In the genomic region with DNA sequence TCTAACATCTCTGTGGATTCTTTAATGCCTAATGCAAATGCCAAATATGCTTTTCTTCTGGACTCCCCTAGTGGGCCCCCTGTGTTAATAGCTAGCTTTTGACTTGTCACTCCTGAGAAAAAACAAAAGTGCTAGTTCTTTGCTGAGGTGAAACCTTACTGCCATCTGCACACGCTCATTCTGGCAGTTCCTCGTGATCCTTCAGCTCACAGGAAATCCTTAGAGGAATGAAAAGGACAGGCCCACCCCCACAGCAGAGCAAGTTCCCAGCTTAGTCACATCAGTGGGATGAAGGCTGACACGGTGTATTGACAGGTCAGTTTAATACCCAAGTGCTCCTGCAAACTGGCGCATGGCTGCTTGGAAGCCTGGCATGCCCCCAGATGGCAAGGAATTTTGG, we compare ENCODE assay signal across 1 cellular context.
TF ChIP-seq lines count a peak whose summit lies in the region.

No MANE protein-coding gene starts in this region.

TF ChIP-seq in IMR-90, 13 proteins besides CTCF, POLR2A, EP300 and RAD21:
- no peak for TF ChIP-seq NFE2L2 (IDR thresholded peaks at IDR 0.05; ENCODE audit: low read depth, low read length)
- TF ChIP-seq CHD1 (IDR thresholded peaks at IDR 0.05; ENCODE audit: low read depth, low read length) = no peak
- no peak for TF ChIP-seq MAZ (IDR thresholded peaks at IDR 0.05; ENCODE audit: borderline replicate concordance, low read depth, low read length)
- no peak for TF ChIP-seq FOS (IDR thresholded peaks at IDR 0.05; ENCODE audit: low read depth, low read length)
- TF ChIP-seq BHLHE40 (IDR thresholded peaks at IDR 0.05; ENCODE audit: low read depth, low read length) = no peak
- TF ChIP-seq, protein P1, sequence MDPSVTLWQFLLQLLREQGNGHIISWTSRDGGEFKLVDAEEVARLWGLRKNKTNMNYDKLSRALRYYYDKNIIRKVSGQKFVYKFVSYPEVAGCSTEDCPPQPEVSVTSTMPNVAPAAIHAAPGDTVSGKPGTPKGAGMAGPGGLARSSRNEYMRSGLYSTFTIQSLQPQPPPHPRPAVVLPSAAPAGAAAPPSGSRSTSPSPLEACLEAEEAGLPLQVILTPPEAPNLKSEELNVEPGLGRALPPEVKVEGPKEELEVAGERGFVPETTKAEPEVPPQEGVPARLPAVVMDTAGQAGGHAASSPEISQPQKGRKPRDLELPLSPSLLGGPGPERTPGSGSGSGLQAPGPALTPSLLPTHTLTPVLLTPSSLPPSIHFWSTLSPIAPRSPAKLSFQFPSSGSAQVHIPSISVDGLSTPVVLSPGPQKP (IDR thresholded peaks at IDR 0.05; ENCODE audit: borderline replicate concordance, low read depth, low read length) = no peak
- no peak for TF ChIP-seq RCOR1 (IDR thresholded peaks at IDR 0.05; ENCODE audit: insufficient replicate concordance, low read length)
- TF ChIP-seq SMC3 (IDR thresholded peaks at IDR 0.05; ENCODE audit: low read depth, low read length) = no peak
- TF ChIP-seq CEBPB (IDR thresholded peaks at IDR 0.05; ENCODE audit: low read depth, low read length) = no peak
- no peak for TF ChIP-seq MAFK (IDR thresholded peaks at IDR 0.05; ENCODE audit: low read depth, low read length)
- no peak for TF ChIP-seq RFX5 (IDR thresholded peaks at IDR 0.05; ENCODE audit: low read depth, low read length)
- TF ChIP-seq MXI1 (IDR thresholded peaks at IDR 0.05; ENCODE audit: borderline replicate concordance, low read depth, low read length) = no peak
